ENCODE assay signal across 3 cellular contexts in the genomic region with DNA sequence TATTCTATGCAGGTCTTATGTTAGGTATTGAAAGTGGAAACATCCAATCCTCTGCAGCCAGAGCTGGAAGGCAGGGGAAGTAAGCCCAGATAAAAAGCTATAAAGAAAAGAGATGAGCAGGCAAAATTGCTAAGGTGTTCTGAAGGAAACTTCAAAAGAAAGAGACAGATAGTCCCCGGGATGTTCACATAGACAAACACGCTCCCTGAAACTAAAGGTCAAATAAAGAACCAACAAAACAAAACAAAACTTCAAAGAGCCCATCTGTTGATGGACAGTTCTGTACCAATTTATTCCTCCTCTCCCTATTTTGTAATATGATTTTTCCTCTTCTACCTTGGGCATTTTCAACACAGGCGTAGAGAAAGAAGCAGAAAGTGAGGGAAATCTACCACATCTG.
TF ChIP-seq lines count a peak whose summit lies in the region.

No MANE protein-coding gene starts in this region.

TF ChIP-seq in HepG2, 621 proteins besides CTCF, POLR2A, EP300 and RAD21 (continues in another document):
- TF ChIP-seq NFATC3 (CRISPR knock-in tag; IDR thresholded peaks at IDR 0.05) (no peak), MZF1 (CRISPR knock-in tag; IDR thresholded peaks at IDR 0.05; ENCODE audit: borderline replicate concordance) (no peak), ISL2 (CRISPR knock-in tag; IDR thresholded peaks at IDR 0.05) (no peak), ZFP36L2 (CRISPR knock-in tag; IDR thresholded peaks at IDR 0.05) (no peak), HMG20B (CRISPR knock-in tag; conservative IDR thresholded peaks at IDR 0.05) (no peak), ZNF570 (CRISPR knock-in tag; IDR thresholded peaks at IDR 0.05; ENCODE audit: borderline replicate concordance) (no peak), ZNF234 (CRISPR knock-in tag; conservative IDR thresholded peaks at IDR 0.05) (no peak), PAF1 (CRISPR knock-in tag; IDR thresholded peaks at IDR 0.05) (no peak), ZNF296 (CRISPR knock-in tag; conservative IDR thresholded peaks at IDR 0.05) (no peak), ZNF232 (CRISPR knock-in tag; IDR thresholded peaks at IDR 0.05; ENCODE audit: borderline replicate concordance) (no peak), RFXAP (CRISPR knock-in tag; IDR thresholded peaks at IDR 0.05; ENCODE audit: borderline replicate concordance) (no peak), PAWR (CRISPR knock-in tag; IDR thresholded peaks at IDR 0.05; ENCODE audit: borderline replicate concordance) (no peak), ZNF30 (CRISPR knock-in tag; IDR thresholded peaks at IDR 0.05) (no peak)
- TF ChIP-seq, protein P1, sequence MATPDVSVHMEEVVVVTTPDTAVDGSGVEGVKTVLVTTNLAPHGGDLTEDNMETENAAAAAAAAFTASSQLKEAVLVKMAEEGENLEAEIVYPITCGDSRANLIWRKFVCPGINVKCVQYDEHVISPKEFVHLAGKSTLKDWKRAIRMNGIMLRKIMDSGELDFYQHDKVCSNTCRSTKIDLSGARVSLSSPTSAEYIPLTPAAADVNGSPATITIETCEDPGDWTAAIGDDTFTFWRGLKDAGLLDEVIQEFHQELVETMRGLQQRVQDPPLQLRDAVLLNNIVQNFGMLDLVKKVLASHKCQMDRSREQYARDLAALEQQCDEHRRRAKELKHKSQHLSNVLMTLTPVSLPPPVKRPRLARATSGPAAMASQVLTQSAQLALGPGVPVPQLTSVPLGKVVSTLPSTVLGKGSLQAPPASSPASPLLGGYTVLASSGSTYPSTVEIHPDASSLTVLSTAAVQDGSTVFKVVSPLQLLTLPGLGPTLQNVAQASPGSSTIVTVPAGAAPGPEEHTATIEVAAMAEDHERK (CRISPR knock-in tag; IDR thresholded peaks at IDR 0.05; ENCODE audit: low read depth): no peak
- TF ChIP-seq, protein P2, sequence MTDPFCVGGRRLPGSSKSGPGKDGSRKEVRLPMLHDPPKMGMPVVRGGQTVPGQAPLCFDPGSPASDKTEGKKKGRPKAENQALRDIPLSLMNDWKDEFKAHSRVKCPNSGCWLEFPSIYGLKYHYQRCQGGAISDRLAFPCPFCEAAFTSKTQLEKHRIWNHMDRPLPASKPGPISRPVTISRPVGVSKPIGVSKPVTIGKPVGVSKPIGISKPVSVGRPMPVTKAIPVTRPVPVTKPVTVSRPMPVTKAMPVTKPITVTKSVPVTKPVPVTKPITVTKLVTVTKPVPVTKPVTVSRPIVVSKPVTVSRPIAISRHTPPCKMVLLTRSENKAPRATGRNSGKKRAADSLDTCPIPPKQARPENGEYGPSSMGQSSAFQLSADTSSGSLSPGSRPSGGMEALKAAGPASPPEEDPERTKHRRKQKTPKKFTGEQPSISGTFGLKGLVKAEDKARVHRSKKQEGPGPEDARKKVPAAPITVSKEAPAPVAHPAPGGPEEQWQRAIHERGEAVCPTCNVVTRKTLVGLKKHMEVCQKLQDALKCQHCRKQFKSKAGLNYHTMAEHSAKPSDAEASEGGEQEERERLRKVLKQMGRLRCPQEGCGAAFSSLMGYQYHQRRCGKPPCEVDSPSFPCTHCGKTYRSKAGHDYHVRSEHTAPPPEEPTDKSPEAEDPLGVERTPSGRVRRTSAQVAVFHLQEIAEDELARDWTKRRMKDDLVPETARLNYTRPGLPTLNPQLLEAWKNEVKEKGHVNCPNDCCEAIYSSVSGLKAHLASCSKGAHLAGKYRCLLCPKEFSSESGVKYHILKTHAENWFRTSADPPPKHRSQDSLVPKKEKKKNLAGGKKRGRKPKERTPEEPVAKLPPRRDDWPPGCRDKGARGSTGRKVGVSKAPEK (CRISPR knock-in tag; IDR thresholded peaks at IDR 0.05; ENCODE audit: borderline replicate concordance): no peak

TF ChIP-seq in K562, 482 proteins besides CTCF, POLR2A, EP300 and RAD21:
- TF ChIP-seq KLF10 (CRISPR knock-in tag; IDR thresholded peaks at IDR 0.05): no peak
- TF ChIP-seq, protein P3, sequence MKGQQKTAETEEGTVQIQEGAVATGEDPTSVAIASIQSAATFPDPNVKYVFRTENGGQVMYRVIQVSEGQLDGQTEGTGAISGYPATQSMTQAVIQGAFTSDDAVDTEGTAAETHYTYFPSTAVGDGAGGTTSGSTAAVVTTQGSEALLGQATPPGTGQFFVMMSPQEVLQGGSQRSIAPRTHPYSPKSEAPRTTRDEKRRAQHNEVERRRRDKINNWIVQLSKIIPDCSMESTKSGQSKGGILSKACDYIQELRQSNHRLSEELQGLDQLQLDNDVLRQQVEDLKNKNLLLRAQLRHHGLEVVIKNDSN (CRISPR knock-in tag; IDR thresholded peaks at IDR 0.05): no peak
- TF ChIP-seq TSHZ1 (CRISPR knock-in tag; IDR thresholded peaks at IDR 0.05): no peak
- TF ChIP-seq ZNF431 (CRISPR knock-in tag; IDR thresholded peaks at IDR 0.05): no peak

TF ChIP-seq in SK-N-SH, 30 proteins besides CTCF, POLR2A, EP300 and RAD21:
- TF ChIP-seq PBX3 (IDR thresholded peaks at IDR 0.05) (no peak), FOSL2 (IDR thresholded peaks at IDR 0.05; ENCODE audit: borderline replicate concordance, low read depth) (no peak), ELF1 (IDR thresholded peaks at IDR 0.05) (no peak), USF2 (IDR thresholded peaks at IDR 0.05; ENCODE audit: borderline replicate concordance, low read depth, low read length) (no peak), RCOR1 (IDR thresholded peaks at IDR 0.05; ENCODE audit: low read length) (no peak), RXRA (IDR thresholded peaks at IDR 0.05; ENCODE audit: borderline replicate concordance, low read depth) (no peak), CHD2 (IDR thresholded peaks at IDR 0.05; ENCODE audit: low read length, partially characterized antibody) (no peak), JUND (IDR thresholded peaks at IDR 0.05) (no peak), TAF1 (IDR thresholded peaks at IDR 0.05; ENCODE audit: borderline replicate concordance, low read depth, low read length) (no peak), FOXM1 (IDR thresholded peaks at IDR 0.05; ENCODE audit: low read depth) (no peak), MEF2A (IDR thresholded peaks at IDR 0.05; ENCODE audit: borderline replicate concordance, low read depth) (no peak)
- TF ChIP-seq, protein P3 (IDR thresholded peaks at IDR 0.05; ENCODE audit: borderline replicate concordance, low read depth): no peak
- TF ChIP-seq, protein P4, sequence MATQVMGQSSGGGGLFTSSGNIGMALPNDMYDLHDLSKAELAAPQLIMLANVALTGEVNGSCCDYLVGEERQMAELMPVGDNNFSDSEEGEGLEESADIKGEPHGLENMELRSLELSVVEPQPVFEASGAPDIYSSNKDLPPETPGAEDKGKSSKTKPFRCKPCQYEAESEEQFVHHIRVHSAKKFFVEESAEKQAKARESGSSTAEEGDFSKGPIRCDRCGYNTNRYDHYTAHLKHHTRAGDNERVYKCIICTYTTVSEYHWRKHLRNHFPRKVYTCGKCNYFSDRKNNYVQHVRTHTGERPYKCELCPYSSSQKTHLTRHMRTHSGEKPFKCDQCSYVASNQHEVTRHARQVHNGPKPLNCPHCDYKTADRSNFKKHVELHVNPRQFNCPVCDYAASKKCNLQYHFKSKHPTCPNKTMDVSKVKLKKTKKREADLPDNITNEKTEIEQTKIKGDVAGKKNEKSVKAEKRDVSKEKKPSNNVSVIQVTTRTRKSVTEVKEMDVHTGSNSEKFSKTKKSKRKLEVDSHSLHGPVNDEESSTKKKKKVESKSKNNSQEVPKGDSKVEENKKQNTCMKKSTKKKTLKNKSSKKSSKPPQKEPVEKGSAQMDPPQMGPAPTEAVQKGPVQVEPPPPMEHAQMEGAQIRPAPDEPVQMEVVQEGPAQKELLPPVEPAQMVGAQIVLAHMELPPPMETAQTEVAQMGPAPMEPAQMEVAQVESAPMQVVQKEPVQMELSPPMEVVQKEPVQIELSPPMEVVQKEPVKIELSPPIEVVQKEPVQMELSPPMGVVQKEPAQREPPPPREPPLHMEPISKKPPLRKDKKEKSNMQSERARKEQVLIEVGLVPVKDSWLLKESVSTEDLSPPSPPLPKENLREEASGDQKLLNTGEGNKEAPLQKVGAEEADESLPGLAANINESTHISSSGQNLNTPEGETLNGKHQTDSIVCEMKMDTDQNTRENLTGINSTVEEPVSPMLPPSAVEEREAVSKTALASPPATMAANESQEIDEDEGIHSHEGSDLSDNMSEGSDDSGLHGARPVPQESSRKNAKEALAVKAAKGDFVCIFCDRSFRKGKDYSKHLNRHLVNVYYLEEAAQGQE (IDR thresholded peaks at IDR 0.05; ENCODE audit: low read depth, low read length): no peak
